In genomic region chr4:23163649-23164436, GRCh38 we compare ENCODE assay signal across 17 cellular contexts.
A peak's percentile ranks its signal among the peaks of the same experiment; 100 is the strongest.
DNase-seq lines count a peak whose midpoint lies in the region; ATAC-seq and TF ChIP-seq lines count a peak whose summit lies in the region.
"Had no signal": no experiment of that assay in that cellular context is flagged by ENCODE, and none has a peak within 500 bp of the region (broad histone marks: within the 10 kb centered on the region; RNA-seq: fewer than 3 reads in every experiment).

No MANE protein-coding gene starts in this region.

- H3K4me3 Mint-ChIP-seq in activated naive CD4-positive, alpha-beta T cell treated with anti-CD3 and anti-CD28 coated beads, Interleukin-2, amount 10 ng/mL, durations not matched to agents 7 days and 5 days = no peak overlapping the region
- H3K4me3 Mint-ChIP-seq: activated CD4-positive, alpha-beta memory T cell treated with anti-CD3 and anti-CD28 coated beads, Interleukin-2, amount 10 ng/mL, durations not matched to agents 7 days and 5 days; activated T-helper 1 cell treated with anti-CD3 and anti-CD28 coated beads, Interleukin-12 subunit alpha, Interleukin-12 subunit beta, Interleukin-2, Interleukin-4 antibody, amounts not matched to agents 30 ng/mL and 10 ng/mL and 1 ng/mL, durations not matched to agents 14 hours and 24 hours and 36 hours had no signal

- H3K4me1 Mint-ChIP-seq in activated naive CD4-positive, alpha-beta T cell treated with anti-CD3 and anti-CD28 coated beads, Interleukin-2, amount 10 ng/mL, durations not matched to agents 7 days and 5 days = no peaks in the 10 kb centered on the region
- H3K4me1 Mint-ChIP-seq: activated CD4-positive, alpha-beta memory T cell treated with anti-CD3 and anti-CD28 coated beads, Interleukin-2, amount 10 ng/mL, durations not matched to agents 7 days and 5 days had no signal

- H4K20me1 ChIP-seq in smooth muscle cell (ENCODE audit: low read depth) = no peaks in the 10 kb centered on the region

- H3K36me3 ChIP-seq in RWPE2 (ENCODE audit: low read depth) = no peaks in the 10 kb centered on the region
- H3K36me3 ChIP-seq in smooth muscle cell (ENCODE audit: low read depth) = no peaks in the 10 kb centered on the region
- H3K36me3 ChIP-seq: adrenal gland, right lobe of liver, tibial artery had no signal

- H2AFZ ChIP-seq in smooth muscle cell (ENCODE audit: low read depth) = no peak overlapping the region

- peak overlapping the region; percentile 25 for H3K4me2 ChIP-seq in smooth muscle cell

- H3K27me3 Mint-ChIP-seq in activated naive CD4-positive, alpha-beta T cell treated with anti-CD3 and anti-CD28 coated beads, Interleukin-2, amount 10 ng/mL, durations not matched to agents 7 days and 5 days = no peaks in the 10 kb centered on the region
- H3K27me3 Mint-ChIP-seq: activated CD4-positive, alpha-beta memory T cell treated with anti-CD3 and anti-CD28 coated beads, Interleukin-2, amount 10 ng/mL, durations not matched to agents 7 days and 5 days had no signal

- ATAC-seq in RWPE2 (ENCODE audit: low read depth) = 0 out of 3 replicates have a peak, but pooled peaks have one; percentile 29
- ATAC-seq in foreskin keratinocyte = peak; percentile 58
- ATAC-seq in HG03196 (IDR thresholded peaks at IDR 0.05; ENCODE audit: unreplicated experiment) = no peak

- in situ Hi-C loops in ACHN (cut with HindIII; ENCODE audit: low pct_ligation_motif_present, low pct_unique_long_range_greater_than_20kb, low sequenced_read_pairs) = no loop called here

- H3F3A ChIP-seq in smooth muscle cell (ENCODE audit: low read depth) = no peaks in the 10 kb centered on the region

- H3K4me3 ChIP-seq in RWPE2 (ENCODE audit: severe bottlenecking) = no peak overlapping the region
- H3K4me3 ChIP-seq in smooth muscle cell = no peak overlapping the region
- H3K4me3 ChIP-seq: adrenal gland, right lobe of liver, tibial artery had no signal

- H3K27me3 ChIP-seq in RWPE2 (ENCODE audit: insufficient read depth, poor library complexity, severe bottlenecking) = no peaks in the 10 kb centered on the region
- H3K27me3 ChIP-seq in foreskin keratinocyte = no peaks in the 10 kb centered on the region
- no peaks in the 10 kb centered on the region for H3K27me3 ChIP-seq in smooth muscle cell (ENCODE audit: low read depth)
- H3K27me3 ChIP-seq: adrenal gland, right lobe of liver, tibial artery had no signal

- CTCF ChIA-PET in activated naive CD4-positive, alpha-beta T cell treated with anti-CD3 and anti-CD28 coated beads, Interleukin-2, amount 10 ng/mL, durations not matched to agents 7 days and 5 days (lab: Charles Lee) = no interaction called here

- no peak overlapping the region for H3K9ac ChIP-seq in smooth muscle cell (ENCODE audit: low read depth)

- TF ChIP-seq CTCF in RWPE2 (IDR thresholded peaks at IDR 0.05; ENCODE audit: poor library complexity, severe bottlenecking) = no peak
- no peak for TF ChIP-seq CTCF in foreskin keratinocyte (conservative IDR thresholded peaks at IDR 0.05)
- no peak for TF ChIP-seq CTCF in smooth muscle cell (IDR thresholded peaks at IDR 0.05; ENCODE audit: borderline replicate concordance, insufficient read depth, poor library complexity, severe bottlenecking)

- H3K9me3 Mint-ChIP-seq in activated naive CD4-positive, alpha-beta T cell treated with anti-CD3 and anti-CD28 coated beads, Interleukin-2, amount 10 ng/mL, durations not matched to agents 7 days and 5 days = no peaks in the 10 kb centered on the region
- H3K9me3 Mint-ChIP-seq: activated CD4-positive, alpha-beta memory T cell treated with anti-CD3 and anti-CD28 coated beads, Interleukin-2, amount 10 ng/mL, durations not matched to agents 7 days and 5 days; activated T-helper 1 cell treated with anti-CD3 and anti-CD28 coated beads, Interleukin-12 subunit alpha, Interleukin-12 subunit beta, Interleukin-2, Interleukin-4 antibody, amounts not matched to agents 30 ng/mL and 10 ng/mL and 1 ng/mL, durations not matched to agents 14 hours and 24 hours and 36 hours had no signal

- H3K36me3 Mint-ChIP-seq in activated naive CD4-positive, alpha-beta T cell treated with anti-CD3 and anti-CD28 coated beads, Interleukin-2, amount 10 ng/mL, durations not matched to agents 7 days and 5 days = no peaks in the 10 kb centered on the region

- no peaks in the 10 kb centered on the region for H3K79me2 ChIP-seq in smooth muscle cell (ENCODE audit: low read depth)

- H3K4me1 ChIP-seq in RWPE2 (ENCODE audit: insufficient read depth, poor library complexity, severe bottlenecking) = no peaks in the 10 kb centered on the region
- H3K4me1 ChIP-seq in foreskin keratinocyte = no peaks in the 10 kb centered on the region
- peaks cover 25% of the 10 kb centered on the region for H3K4me1 ChIP-seq in smooth muscle cell (ENCODE audit: low read depth)
- H3K4me1 ChIP-seq: adrenal gland, right lobe of liver, tibial artery had no signal

- peak; percentile 21 for DNase-seq in HT-29 (ENCODE audit: low spot score)
- DNase-seq in RWPE2 (ENCODE audit: low spot score) = no peak
- DNase-seq in foreskin keratinocyte = peak; percentile 53 to 61
- no peak for DNase-seq in smooth muscle cell (lab: John Stamatoyannopoulos, UW; ENCODE audit: unreplicated experiment)
- no peak for DNase-seq in ACHN
- DNase-seq in activated naive CD4-positive, alpha-beta T cell treated with anti-CD3 and anti-CD28 coated beads, Interleukin-2, amount 10 ng/mL, durations not matched to agents 7 days and 5 days = no peak
- DNase-seq: activated CD4-positive, alpha-beta memory T cell treated with anti-CD3 and anti-CD28 coated beads, Interleukin-2, amount 10 ng/mL, durations not matched to agents 7 days and 5 days; adrenal gland; hippocampal formation; KBM-7; NCI-H1930; right lobe of liver; SIG-M5; stimulated activated CD4-positive, alpha-beta T cell treated with anti-CD3 and anti-CD28 coated beads, Interleukin-2, amount 100 ng/mL, for 48 hours; tibial artery had no signal

- H3K27ac Mint-ChIP-seq in activated naive CD4-positive, alpha-beta T cell treated with anti-CD3 and anti-CD28 coated beads, Interleukin-2, amount 10 ng/mL, durations not matched to agents 7 days and 5 days = no peak overlapping the region
- H3K27ac Mint-ChIP-seq: activated CD4-positive, alpha-beta memory T cell treated with anti-CD3 and anti-CD28 coated beads, Interleukin-2, amount 10 ng/mL, durations not matched to agents 7 days and 5 days; activated T-helper 1 cell treated with anti-CD3 and anti-CD28 coated beads, Interleukin-12 subunit alpha, Interleukin-12 subunit beta, Interleukin-2, Interleukin-4 antibody, amounts not matched to agents 30 ng/mL and 10 ng/mL and 1 ng/mL, durations not matched to agents 14 hours and 24 hours and 36 hours had no signal

- no peak overlapping the region for H3K27ac ChIP-seq in RWPE2 (ENCODE audit: poor library complexity, severe bottlenecking)
- H3K27ac ChIP-seq in foreskin keratinocyte = no peak overlapping the region
- H3K27ac ChIP-seq in smooth muscle cell (ENCODE audit: low read depth) = no peak overlapping the region
- H3K27ac ChIP-seq: adrenal gland, right lobe of liver, tibial artery had no signal

- 57% methylated on average over 6 of the region's 6 CpGs for WGBS in smooth muscle cell (ENCODE audit: low lambda C conversion rate)

- H3K9me3 ChIP-seq in RWPE2 (ENCODE audit: severe bottlenecking) = no peaks in the 10 kb centered on the region
- no peaks in the 10 kb centered on the region for H3K9me3 ChIP-seq in smooth muscle cell (replicated peaks; ENCODE audit: low read depth)
- H3K9me3 ChIP-seq: adrenal gland, right lobe of liver, tibial artery had no signal

Comparison
In these comparisons a context has a peak if more than half of its experiments do, and no peak if none do; other contexts are left out.
1. DNase-seq: peak in HT-29 (single experiment) and foreskin keratinocyte (2 of 2); none in RWPE2 (single experiment), smooth muscle cell (single experiment), ACHN (single experiment) and activated naive CD4-positive, alpha-beta T cell treated with anti-CD3 and anti-CD28 coated beads, Interleukin-2, amount 10 ng/mL, durations not matched to agents 7 days and 5 days (single experiment).